8 cellular contexts compared by ENCODE assay signal in genomic region chr4:142406917-142407501, GRCh38.
DNase-seq lines count a peak whose midpoint lies in the region; ATAC-seq and TF ChIP-seq lines count a peak whose summit lies in the region.
"Had no signal": no experiment of that assay in that cellular context is flagged by ENCODE, and none has a peak within 500 bp of the region (broad histone marks: within the 10 kb centered on the region; RNA-seq: fewer than 3 reads in every experiment).

No MANE protein-coding gene starts in this region.

- H3K36me3 ChIP-seq in HCT116 (ENCODE audit: control insufficient read depth in 1 of 2, insufficient read depth in 2 of 2, low read length in 2 of 2) (no peaks in the 10 kb centered on the region), endodermal cell (ENCODE audit: control insufficient read depth, insufficient read depth, low read length) (no peaks in the 10 kb centered on the region)

- POLR2A ChIA-PET in HCT116 (lab: Charles Lee) (interaction anchor here (1.0 to 1.2 kb wide), 2 partner anchors 10 to 28 kb away, joined by 4 read pairs; no protein-coding TSS in a partner anchor), WTC11 (lab: Charles Lee) (interaction anchor here (0.5 kb wide), 1 partner anchor 48 kb away, joined by 8 read pairs; no protein-coding TSS in a partner anchor)

- H3K9me3 Mint-ChIP-seq in WTC11 (no peaks in the 10 kb centered on the region), endodermal cell (no peaks in the 10 kb centered on the region)

- TF ChIP-seq CTCF in HCT116 (IDR thresholded peaks at IDR 0.05 in 2 of 3, conservative IDR thresholded peaks at IDR 0.05 in 1 of 3; ENCODE audit: borderline replicate concordance in 1 of 3, insufficient read depth in 1 of 3, low read depth in 2 of 3, low read length in 2 of 3): no peak
- no peak for TF ChIP-seq CTCF in WTC11 (IDR thresholded peaks at IDR 0.05)
- TF ChIP-seq CTCF in endodermal cell (conservative IDR thresholded peaks at IDR 0.05): no peak

- peaks cover 4% of the 10 kb centered on the region; the same call in 1 of the 2 replicates for H3K79me2 ChIP-seq in HCT116 (ENCODE audit: insufficient read depth, low read length)

- H2AFZ ChIP-seq in HCT116 (ENCODE audit: low read depth, low read length, poor library complexity, severe bottlenecking): peak overlapping the region; percentile 86

- intact Hi-C loops in HCT116 (cut with micrococcal nuclease): no loop called here

- H4K20me1 ChIP-seq in HCT116 (ENCODE audit: insufficient read depth): no peaks in the 10 kb centered on the region

- 94 to 96% methylated on average over 4 to 7 of the region's 7 CpGs for WGBS in endodermal cell (ENCODE audit: insufficient coverage in 1 of 2, insufficient read length in 1 of 2), 2 experiments

- no TSS peak for BruUV-seq in HCT116 (replicated peaks; lab: Mats Ljungman, UMichigan)

- no peaks in the 10 kb centered on the region for H3K27me3 Mint-ChIP-seq in WTC11 (ENCODE audit: low read depth)
- H3K27me3 Mint-ChIP-seq in endodermal cell (ENCODE audit: insufficient read depth): no peaks in the 10 kb centered on the region

- TF ChIP-seq RAD21 in HCT116 (IDR thresholded peaks at IDR 0.05; ENCODE audit: low read depth): no peak

- H3K4me1 Mint-ChIP-seq in WTC11 (peaks cover 48% of the 10 kb centered on the region), endodermal cell (peaks cover 33% of the 10 kb centered on the region)

- H3K27ac ChIP-seq in HCT116 (ENCODE audit: low read depth, low read length) (peak overlapping the region; percentile 88), endodermal cell (ENCODE audit: low read depth, low read length) (no peak overlapping the region)

- CTCF ChIA-PET in HCT116 (lab: Charles Lee): no interaction called here
- CTCF ChIA-PET in WTC11 (lab: Charles Lee): no interaction called here

- no peak overlapping the region for H3K4me3 Mint-ChIP-seq in WTC11
- H3K4me3 Mint-ChIP-seq in endodermal cell: no peak overlapping the region

- H3K4me1 ChIP-seq in HCT116 (ENCODE audit: control insufficient read depth in 1 of 2, insufficient read depth in 2 of 2, low read length in 2 of 2) (peaks cover 59 to 75% of the 10 kb centered on the region in 2 experiments), endodermal cell (ENCODE audit: control insufficient read depth, insufficient read depth, low read length) (peaks cover 8% of the 10 kb centered on the region)

- H3K9me2 ChIP-seq in HCT116 (ENCODE audit: insufficient read depth): no peaks in the 10 kb centered on the region

- H3K4me3 ChIP-seq in HCT116 (replicated peaks in 1 of 2; ENCODE audit: low read depth in 1 of 2, low read length in 2 of 2): peak overlapping the region in 1 of 2 experiments; percentile 63; a peak in 2 of 4 replicates
- H3K4me3 ChIP-seq in endodermal cell (ENCODE audit: low read length): no peak overlapping the region

- H3K36me3 Mint-ChIP-seq in WTC11: no peaks in the 10 kb centered on the region
- no peaks in the 10 kb centered on the region for H3K36me3 Mint-ChIP-seq in endodermal cell (ENCODE audit: low read depth)

- H3K27ac Mint-ChIP-seq in WTC11 (0 out of 2 replicates have a peak overlapping the region, but pooled peaks have one; percentile 24), endodermal cell (peak overlapping the region; percentile 55)

- DNase-seq in HCT116 (ENCODE audit: low read depth, low spot score) (no peak), WTC11 (ENCODE audit: low spot score) (no peak), endodermal cell (no peak), NCI-H1694 (lab: John Stamatoyannopoulos, UW) (no peak)
- DNase-seq in stimulated activated CD4-positive, alpha-beta T cell treated with anti-CD3 and anti-CD28 coated beads, Interleukin-4, amount 100 ng/mL, for 1 hour: peak; percentile 28
- DNase-seq: NCI-H774 had no signal

- TF ChIP-seq POLR2A in HCT116 (IDR thresholded peaks at IDR 0.05; ENCODE audit: borderline replicate concordance, extremely low read depth, insufficient read depth, insufficient read length): no peak

- H3K27me3 ChIP-seq in HCT116 (ENCODE audit: insufficient read depth, low read length): no peaks in the 10 kb centered on the region
- H3K27me3 ChIP-seq in endodermal cell (ENCODE audit: control insufficient read depth, insufficient read depth, low read length, poor library complexity, severe bottlenecking): no peaks in the 10 kb centered on the region

- H3K9ac ChIP-seq in HCT116 (ENCODE audit: low read length) (peak overlapping the region; percentile 71), endodermal cell (ENCODE audit: extremely low read depth, low read length, poor library complexity, severe bottlenecking) (no peak overlapping the region)

- RAD21 ChIA-PET in HCT116 (lab: Charles Lee; ENCODE audit: low non-redundant PET in 1 of 2, low total read pairs in 2 of 2, uncharacterized antibody in 2 of 2, unreplicated experiment in 2 of 2): no interaction called here

- peak overlapping the region; percentile 90 for H3K4me2 ChIP-seq in HCT116 (ENCODE audit: low read length)

- no peak for ATAC-seq in HCT116
- no peak for ATAC-seq in WTC11
- no peak for ATAC-seq in GM18909 (IDR thresholded peaks at IDR 0.05; ENCODE audit: poor library complexity, unreplicated experiment)
- ATAC-seq in GM18520 (IDR thresholded peaks at IDR 0.05; ENCODE audit: unreplicated experiment): no peak

- H3K9me3 ChIP-seq in HCT116 (ENCODE audit: control insufficient read depth in 1 of 2, insufficient read depth in 1 of 2, low read depth in 1 of 2, low read length in 2 of 2): no peaks in the 10 kb centered on the region
- no peaks in the 10 kb centered on the region for H3K9me3 ChIP-seq in endodermal cell (ENCODE audit: control insufficient read depth, low read length)

TF ChIP-seq in HCT116, 20 proteins besides CTCF, POLR2A, EP300 and RAD21:
- TF ChIP-seq EZH2 (IDR thresholded peaks at IDR 0.05): no peak
- TF ChIP-seq EZH2phosphoT487 (IDR thresholded peaks at IDR 0.05; ENCODE audit: borderline replicate concordance): no peak
- no peak for TF ChIP-seq SRF (IDR thresholded peaks at IDR 0.05; ENCODE audit: low read depth)
- no peak for TF ChIP-seq JUND (IDR thresholded peaks at IDR 0.05)
- TF ChIP-seq SIN3A (IDR thresholded peaks at IDR 0.05; ENCODE audit: low read depth): no peak

TF ChIP-seq in WTC11, 78 proteins besides CTCF, POLR2A, EP300 and RAD21:
- TF ChIP-seq RORB (CRISPR knock-in tag; IDR thresholded peaks at IDR 0.05): no peak
- TF ChIP-seq ZNF263 (CRISPR knock-in tag; IDR thresholded peaks at IDR 0.05; ENCODE audit: low read depth): no peak
- TF ChIP-seq STAT6 (CRISPR knock-in tag; conservative IDR thresholded peaks at IDR 0.05; ENCODE audit: low read depth): no peak
